ENCODE assay signal across 8 cellular contexts in genomic region chr7:107939472-107940145, GRCh38. TPM values are rescaled to one million over a fixed set of nuclear protein-coding genes. Genes with fewer than 3 reads are reported as not detected.
DNase-seq lines count a peak whose midpoint lies in the region; ATAC-seq, FAIRE-seq and TF ChIP-seq lines count a peak whose summit lies in the region.

No MANE protein-coding gene starts in this region.

- H3K36me3 ChIP-seq in bronchial epithelial cell (ENCODE audit: control insufficient read depth, insufficient read depth, low read length) (peaks cover 10% of the 10 kb centered on the region), skeletal muscle satellite cell (ENCODE audit: insufficient read depth, low read length) (peaks cover 81% of the 10 kb centered on the region), SJCRH30 (peaks cover 73% of the 10 kb centered on the region)

- FAIRE-seq in bronchial epithelial cell (lab: Jason Lieb, UNC) = no peak

- H3K4me1 ChIP-seq in skeletal muscle satellite cell (ENCODE audit: control insufficient read depth, insufficient read depth, low read length) (peaks cover 49% of the 10 kb centered on the region), SJCRH30 (peaks cover 37% of the 10 kb centered on the region)

- H3K4me3 ChIP-seq in bronchial epithelial cell (ENCODE audit: low read depth, low read length) = no peak overlapping the region
- H3K4me3 ChIP-seq in skeletal muscle satellite cell (ENCODE audit: low read length) = peak overlapping the region; percentile 14
- H3K4me3 ChIP-seq in SJCRH30 = no peak overlapping the region

- H3K27me3 Mint-ChIP-seq in T-cell = no peaks in the 10 kb centered on the region

- peak overlapping the region; percentile 55 for H3K4me2 ChIP-seq in skeletal muscle satellite cell (ENCODE audit: low read length)

- no peaks in the 10 kb centered on the region for H3K9me3 Mint-ChIP-seq in T-cell

- in situ Hi-C loops in G401 (cut with HindIII; ENCODE audit: low sequenced_read_pairs) = no loop called here

- no peaks in the 10 kb centered on the region for H3K9me3 ChIP-seq in skeletal muscle satellite cell (replicated peaks; ENCODE audit: low read length)
- H3K9me3 ChIP-seq in SJCRH30 (replicated peaks) = no peaks in the 10 kb centered on the region

- POLR2A ChIA-PET in T-cell (lab: Charles Lee) = no interaction called here

- CTCF ChIA-PET in T-cell (lab: Charles Lee) = no interaction called here

- H3K27ac ChIP-seq in SJCRH30 = no peak overlapping the region; the same call in 1 of the 2 replicates

- H3K36me3 Mint-ChIP-seq in T-cell = peaks cover 18% of the 10 kb centered on the region

- no peak overlapping the region for H3K4me3 Mint-ChIP-seq in T-cell

- DNase-seq in G401 (ENCODE audit: low spot score) (peak; percentile 77), bronchial epithelial cell (ENCODE audit: low read depth) (peak; percentile 27), inferior parietal cortex (ENCODE audit: extremely low spot score) (peak; percentile 47), SJCRH30 (no peak), T-cell (no peak)

- no peak for TF ChIP-seq CTCF in bronchial epithelial cell (IDR thresholded peaks at IDR 0.05; ENCODE audit: insufficient read depth, low read length, severe bottlenecking)

- no peaks in the 10 kb centered on the region for H3K27me3 ChIP-seq in bronchial epithelial cell (ENCODE audit: control insufficient read depth, insufficient read depth, low read length)
- H3K27me3 ChIP-seq in skeletal muscle satellite cell (ENCODE audit: control insufficient read depth, insufficient read depth, low read length) = no peaks in the 10 kb centered on the region
- H3K27me3 ChIP-seq in SJCRH30 = no peaks in the 10 kb centered on the region

- peak overlapping the region; percentile 58 for H3K9ac ChIP-seq in skeletal muscle satellite cell (ENCODE audit: low read depth, low read length)

- H3K27ac Mint-ChIP-seq in T-cell = no peak overlapping the region

- ATAC-seq in T-cell (replicated peaks in 1 of 4) = no peak
- no peak for ATAC-seq in GM21528 (IDR thresholded peaks at IDR 0.05; ENCODE audit: low FRiP score, unreplicated experiment)
- ATAC-seq in HG03025 (IDR thresholded peaks at IDR 0.05; ENCODE audit: low FRiP score, unreplicated experiment) = no peak

- H3K4me1 Mint-ChIP-seq in T-cell = no peaks in the 10 kb centered on the region

RNA-seq across cellular contexts. Expression of gene DLD, which starts 48.6 kb away (rescaled TPM):
- 43.0 and 60.2 TPM in 2 replicates for total RNA-seq in G401 (2014; rRNA removed; shearing (Covaris generic))
- total RNA-seq in bronchial epithelial cell (43.7 and 52.6 TPM in 2 replicates), T-cell (10 to 100 TPM; 32.3 to 63.6 (median 41.9) TPM)
- total RNA-seq in skeletal muscle satellite cell (2012; rRNA removed) = 49.9 and 52.2 TPM in 2 replicates
- 113 and 151 TPM in 2 replicates for total RNA-seq in SJCRH30 (2014; rRNA removed; shearing (Covaris generic))

Comparison
In these comparisons a context has a peak if more than half of its experiments do, and no peak if none do; other contexts are left out.
1. DNase-seq: peak in G401 (single experiment), bronchial epithelial cell (single experiment) and inferior parietal cortex (single experiment); none in SJCRH30 (0 of 2) and T-cell (0 of 34).